Comparison of ENCODE assay signal across 8 cellular contexts in genomic region chr12:2691340-2692111, GRCh38.
A peak's percentile ranks its signal among the peaks of the same experiment; 100 is the strongest.
DNase-seq lines count a peak whose midpoint lies in the region; ATAC-seq and TF ChIP-seq lines count a peak whose summit lies in the region.

No MANE protein-coding gene starts in this region.

- ATAC-seq in HG03103 (IDR thresholded peaks at IDR 0.05; ENCODE audit: low read depth, unreplicated experiment) = peak; percentile 48

- in situ Hi-C loops in brain microvascular endothelial cell (cut with HindIII; ENCODE audit: low pct_ligation_motif_present, low sequenced_read_pairs) = no loop called here

- no peak for TF ChIP-seq POLR2A in stomach (IDR thresholded peaks at IDR 0.05)

- intact Hi-C loops in stomach (cut with DNase I; ENCODE audit: low total_unique reads) = no loop called here

- WGBS in stomach, 5 donors = 3 to 18% (median 8%) methylated on average over 40 to 63 of the region's 63 CpGs

- H3K79me2 ChIP-seq in SU-DHL-6 (ENCODE audit: insufficient read depth, low read length) = no peaks in the 10 kb centered on the region

- H4K20me1 ChIP-seq in SU-DHL-6 (ENCODE audit: low read depth, low read length) = no peaks in the 10 kb centered on the region

- H3K4me2 ChIP-seq in SU-DHL-6 (ENCODE audit: low read depth, low read length, poor library complexity, severe bottlenecking) = peak overlapping the region; percentile 79

- H3K9me3 ChIP-seq in SU-DHL-6 (ENCODE audit: insufficient read depth, low read length) (no peaks in the 10 kb centered on the region), mononuclear cell (ENCODE audit: low read depth, low read length) (no peaks in the 10 kb centered on the region), stomach (no peaks in the 10 kb centered on the region)

- TF ChIP-seq CTCF in SU-DHL-6 (IDR thresholded peaks at IDR 0.05; ENCODE audit: insufficient read depth, low read length, poor library complexity, severe bottlenecking) (no peak), brain microvascular endothelial cell (IDR thresholded peaks at IDR 0.05; ENCODE audit: low read depth, low read length, missing control alignments) (no peak), stomach (IDR thresholded peaks at IDR 0.05) (no peak)

- no peak for TF ChIP-seq EP300 in stomach (IDR thresholded peaks at IDR 0.05)

- H3K4me1 ChIP-seq in mononuclear cell (ENCODE audit: insufficient read depth, low read length) (peaks cover 33% of the 10 kb centered on the region), stomach (peaks cover 0 to 24% (median 15%) of the 10 kb centered on the region in 4 donors)

- H3K27me3 ChIP-seq in SU-DHL-6 (ENCODE audit: low read length) = no peaks in the 10 kb centered on the region
- peaks cover 2% of the 10 kb centered on the region for H3K27me3 ChIP-seq in brain microvascular endothelial cell (replicated peaks)
- no peaks in the 10 kb centered on the region for H3K27me3 ChIP-seq in mononuclear cell (ENCODE audit: insufficient read depth, low read length)
- peaks cover 0 to 6% (median 0%) of the 10 kb centered on the region in 3 donors for H3K27me3 ChIP-seq in stomach

- H3K9me2 ChIP-seq in SU-DHL-6 (replicated peaks; ENCODE audit: insufficient read depth, low read length) = no peaks in the 10 kb centered on the region

- no peaks in the 10 kb centered on the region for H3F3A ChIP-seq in SU-DHL-6 (ENCODE audit: insufficient read depth)

- H3K27ac ChIP-seq in SU-DHL-6 (ENCODE audit: low read depth, low read length) (no peak overlapping the region), brain microvascular endothelial cell (no peak overlapping the region), stomach (peak overlapping the region; percentile 43 to 72 (median 66))

- peak overlapping the region; percentile 42 for H3K4me3 ChIP-seq in SU-DHL-6 (ENCODE audit: insufficient read depth, low read length, poor library complexity, severe bottlenecking)
- peak overlapping the region; percentile 37 for H3K4me3 ChIP-seq in brain microvascular endothelial cell (ENCODE audit: low read depth, low read length)
- H3K4me3 ChIP-seq in mononuclear cell (ENCODE audit: low read length) = peak overlapping the region; percentile 58
- H3K4me3 ChIP-seq in stomach = peak overlapping the region; percentile 46 to 66 (median 52)

- H2AFZ ChIP-seq in SU-DHL-6 (ENCODE audit: low read depth, low read length, severe bottlenecking) = peak overlapping the region; percentile 44

- DNase-seq in NCI-H2107 treated with DMSO at 0.1 percent for 48 hours (lab: John Stamatoyannopoulos, UW; ENCODE audit: unreplicated experiment) = peak; percentile 55
- DNase-seq in NCI-H2107 (lab: John Stamatoyannopoulos, UW) = no peak
- no peak for DNase-seq in brain microvascular endothelial cell
- no peak for DNase-seq in stomach
- no peak for DNase-seq in midbrain (lab: John Stamatoyannopoulos, UW)

- H3K9ac ChIP-seq in SU-DHL-6 (ENCODE audit: low read length) = peak overlapping the region; percentile 51

- H3K36me3 ChIP-seq in SU-DHL-6 (ENCODE audit: low read length) (no peaks in the 10 kb centered on the region), brain microvascular endothelial cell (replicated peaks) (no peaks in the 10 kb centered on the region), stomach (peaks cover 8 to 47% (median 21%) of the 10 kb centered on the region in 4 donors)

Comparison
In these comparisons a context has a peak if more than half of its experiments do, and no peak if none do; other contexts are left out.
1. H3K27ac ChIP-seq: peak in stomach (5 of 5); none in SU-DHL-6 (single experiment) and brain microvascular endothelial cell (single experiment).
2. Peak in every context shown above with its lines, with median percentiles within 50 percentile points of each other: H3K4me3 ChIP-seq.